In genomic region chr19:35744335-35744687, GRCh38 we compare ENCODE assay signal across 2 cellular contexts.
TF ChIP-seq lines count a peak whose summit lies in the region.

No MANE protein-coding gene starts in this region.

TF ChIP-seq in SK-N-SH, 30 proteins besides CTCF, POLR2A, EP300 and RAD21 (continued from another document):
- TF ChIP-seq USF1 (IDR thresholded peaks at IDR 0.05; ENCODE audit: borderline replicate concordance, low read depth) (no peak), FOXJ3 (CRISPR knock-in tag; IDR thresholded peaks at IDR 0.05) (no peak), RCOR1 (IDR thresholded peaks at IDR 0.05; ENCODE audit: low read length) (no peak), IRF3 (IDR thresholded peaks at IDR 0.05; ENCODE audit: low read depth, low read length) (no peak), EZH2phosphoT487 (IDR thresholded peaks at IDR 0.05; ENCODE audit: borderline replicate concordance, low read depth) (no peak), POLR2AphosphoS5 (IDR thresholded peaks at IDR 0.05; ENCODE audit: low read depth, low read length) (no peak), MXI1 (IDR thresholded peaks at IDR 0.05; ENCODE audit: low read depth, low read length) (no peak), NFIC (IDR thresholded peaks at IDR 0.05; ENCODE audit: borderline replicate concordance) (no peak), NRF1 (IDR thresholded peaks at IDR 0.05; ENCODE audit: low read depth, low read length) (no peak), FOXM1 (IDR thresholded peaks at IDR 0.05; ENCODE audit: low read depth) (no peak)
- TF ChIP-seq, protein P1, sequence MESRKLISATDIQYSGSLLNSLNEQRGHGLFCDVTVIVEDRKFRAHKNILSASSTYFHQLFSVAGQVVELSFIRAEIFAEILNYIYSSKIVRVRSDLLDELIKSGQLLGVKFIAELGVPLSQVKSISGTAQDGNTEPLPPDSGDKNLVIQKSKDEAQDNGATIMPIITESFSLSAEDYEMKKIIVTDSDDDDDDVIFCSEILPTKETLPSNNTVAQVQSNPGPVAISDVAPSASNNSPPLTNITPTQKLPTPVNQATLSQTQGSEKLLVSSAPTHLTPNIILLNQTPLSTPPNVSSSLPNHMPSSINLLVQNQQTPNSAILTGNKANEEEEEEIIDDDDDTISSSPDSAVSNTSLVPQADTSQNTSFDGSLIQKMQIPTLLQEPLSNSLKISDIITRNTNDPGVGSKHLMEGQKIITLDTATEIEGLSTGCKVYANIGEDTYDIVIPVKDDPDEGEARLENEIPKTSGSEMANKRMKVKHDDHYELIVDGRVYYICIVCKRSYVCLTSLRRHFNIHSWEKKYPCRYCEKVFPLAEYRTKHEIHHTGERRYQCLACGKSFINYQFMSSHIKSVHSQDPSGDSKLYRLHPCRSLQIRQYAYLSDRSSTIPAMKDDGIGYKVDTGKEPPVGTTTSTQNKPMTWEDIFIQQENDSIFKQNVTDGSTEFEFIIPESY (IDR thresholded peaks at IDR 0.05; ENCODE audit: borderline replicate concordance, low read depth): no peak
- TF ChIP-seq, protein P2, sequence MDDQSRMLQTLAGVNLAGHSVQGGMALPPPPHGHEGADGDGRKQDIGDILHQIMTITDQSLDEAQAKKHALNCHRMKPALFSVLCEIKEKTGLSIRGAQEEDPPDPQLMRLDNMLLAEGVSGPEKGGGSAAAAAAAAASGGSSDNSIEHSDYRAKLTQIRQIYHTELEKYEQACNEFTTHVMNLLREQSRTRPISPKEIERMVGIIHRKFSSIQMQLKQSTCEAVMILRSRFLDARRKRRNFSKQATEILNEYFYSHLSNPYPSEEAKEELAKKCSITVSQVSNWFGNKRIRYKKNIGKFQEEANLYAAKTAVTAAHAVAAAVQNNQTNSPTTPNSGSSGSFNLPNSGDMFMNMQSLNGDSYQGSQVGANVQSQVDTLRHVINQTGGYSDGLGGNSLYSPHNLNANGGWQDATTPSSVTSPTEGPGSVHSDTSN (IDR thresholded peaks at IDR 0.05): no peak
- TF ChIP-seq, protein P3, sequence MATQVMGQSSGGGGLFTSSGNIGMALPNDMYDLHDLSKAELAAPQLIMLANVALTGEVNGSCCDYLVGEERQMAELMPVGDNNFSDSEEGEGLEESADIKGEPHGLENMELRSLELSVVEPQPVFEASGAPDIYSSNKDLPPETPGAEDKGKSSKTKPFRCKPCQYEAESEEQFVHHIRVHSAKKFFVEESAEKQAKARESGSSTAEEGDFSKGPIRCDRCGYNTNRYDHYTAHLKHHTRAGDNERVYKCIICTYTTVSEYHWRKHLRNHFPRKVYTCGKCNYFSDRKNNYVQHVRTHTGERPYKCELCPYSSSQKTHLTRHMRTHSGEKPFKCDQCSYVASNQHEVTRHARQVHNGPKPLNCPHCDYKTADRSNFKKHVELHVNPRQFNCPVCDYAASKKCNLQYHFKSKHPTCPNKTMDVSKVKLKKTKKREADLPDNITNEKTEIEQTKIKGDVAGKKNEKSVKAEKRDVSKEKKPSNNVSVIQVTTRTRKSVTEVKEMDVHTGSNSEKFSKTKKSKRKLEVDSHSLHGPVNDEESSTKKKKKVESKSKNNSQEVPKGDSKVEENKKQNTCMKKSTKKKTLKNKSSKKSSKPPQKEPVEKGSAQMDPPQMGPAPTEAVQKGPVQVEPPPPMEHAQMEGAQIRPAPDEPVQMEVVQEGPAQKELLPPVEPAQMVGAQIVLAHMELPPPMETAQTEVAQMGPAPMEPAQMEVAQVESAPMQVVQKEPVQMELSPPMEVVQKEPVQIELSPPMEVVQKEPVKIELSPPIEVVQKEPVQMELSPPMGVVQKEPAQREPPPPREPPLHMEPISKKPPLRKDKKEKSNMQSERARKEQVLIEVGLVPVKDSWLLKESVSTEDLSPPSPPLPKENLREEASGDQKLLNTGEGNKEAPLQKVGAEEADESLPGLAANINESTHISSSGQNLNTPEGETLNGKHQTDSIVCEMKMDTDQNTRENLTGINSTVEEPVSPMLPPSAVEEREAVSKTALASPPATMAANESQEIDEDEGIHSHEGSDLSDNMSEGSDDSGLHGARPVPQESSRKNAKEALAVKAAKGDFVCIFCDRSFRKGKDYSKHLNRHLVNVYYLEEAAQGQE (IDR thresholded peaks at IDR 0.05; ENCODE audit: low read depth, low read length): no peak

TF ChIP-seq in SK-N-SH treated with all-trans-retinoic acid at 6 μM for 48 hours, 23 proteins besides CTCF, POLR2A, EP300 and RAD21 (continued from another document):
- TF ChIP-seq CREB5 (CRISPR knock-in tag; IDR thresholded peaks at IDR 0.05; ENCODE audit: low read depth): no peak
- no peak for TF ChIP-seq ZC3H10 (CRISPR knock-in tag; IDR thresholded peaks at IDR 0.05)
- TF ChIP-seq TOX (CRISPR knock-in tag; IDR thresholded peaks at IDR 0.05; ENCODE audit: borderline replicate concordance): no peak
- no peak for TF ChIP-seq BACH2 (CRISPR knock-in tag; IDR thresholded peaks at IDR 0.05; ENCODE audit: borderline replicate concordance)
- no peak for TF ChIP-seq ZFP3 (CRISPR knock-in tag; IDR thresholded peaks at IDR 0.05)
- TF ChIP-seq, protein P4, sequence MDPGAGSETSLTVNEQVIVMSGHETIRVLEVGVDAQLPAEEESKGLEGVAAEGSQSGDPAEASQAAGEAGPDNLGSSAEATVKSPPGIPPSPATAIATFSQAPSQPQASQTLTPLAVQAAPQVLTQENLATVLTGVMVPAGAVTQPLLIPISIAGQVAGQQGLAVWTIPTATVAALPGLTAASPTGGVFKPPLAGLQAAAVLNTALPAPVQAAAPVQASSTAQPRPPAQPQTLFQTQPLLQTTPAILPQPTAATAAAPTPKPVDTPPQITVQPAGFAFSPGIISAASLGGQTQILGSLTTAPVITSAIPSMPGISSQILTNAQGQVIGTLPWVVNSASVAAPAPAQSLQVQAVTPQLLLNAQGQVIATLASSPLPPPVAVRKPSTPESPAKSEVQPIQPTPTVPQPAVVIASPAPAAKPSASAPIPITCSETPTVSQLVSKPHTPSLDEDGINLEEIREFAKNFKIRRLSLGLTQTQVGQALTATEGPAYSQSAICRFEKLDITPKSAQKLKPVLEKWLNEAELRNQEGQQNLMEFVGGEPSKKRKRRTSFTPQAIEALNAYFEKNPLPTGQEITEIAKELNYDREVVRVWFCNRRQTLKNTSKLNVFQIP (CRISPR knock-in tag; IDR thresholded peaks at IDR 0.05; ENCODE audit: borderline replicate concordance, low read depth): no peak
- no peak for TF ChIP-seq GLIS3 (CRISPR knock-in tag; IDR thresholded peaks at IDR 0.05)
- no peak for TF ChIP-seq CSDC2 (CRISPR knock-in tag; IDR thresholded peaks at IDR 0.05)
- TF ChIP-seq ZNF8 (CRISPR knock-in tag; IDR thresholded peaks at IDR 0.05): no peak
- TF ChIP-seq TCF4 (CRISPR knock-in tag; IDR thresholded peaks at IDR 0.05; ENCODE audit: borderline replicate concordance): no peak
- TF ChIP-seq ZNF70 (CRISPR knock-in tag; IDR thresholded peaks at IDR 0.05): no peak
- TF ChIP-seq OSR1 (CRISPR knock-in tag; IDR thresholded peaks at IDR 0.05): no peak
- TF ChIP-seq TSHZ2 (CRISPR knock-in tag; IDR thresholded peaks at IDR 0.05): no peak
- no peak for TF ChIP-seq ZFP30 (CRISPR knock-in tag; IDR thresholded peaks at IDR 0.05)
- TF ChIP-seq ISL1 (CRISPR knock-in tag; IDR thresholded peaks at IDR 0.05): no peak
